ENCODE assay signal across 15 cellular contexts in the genomic region with DNA sequence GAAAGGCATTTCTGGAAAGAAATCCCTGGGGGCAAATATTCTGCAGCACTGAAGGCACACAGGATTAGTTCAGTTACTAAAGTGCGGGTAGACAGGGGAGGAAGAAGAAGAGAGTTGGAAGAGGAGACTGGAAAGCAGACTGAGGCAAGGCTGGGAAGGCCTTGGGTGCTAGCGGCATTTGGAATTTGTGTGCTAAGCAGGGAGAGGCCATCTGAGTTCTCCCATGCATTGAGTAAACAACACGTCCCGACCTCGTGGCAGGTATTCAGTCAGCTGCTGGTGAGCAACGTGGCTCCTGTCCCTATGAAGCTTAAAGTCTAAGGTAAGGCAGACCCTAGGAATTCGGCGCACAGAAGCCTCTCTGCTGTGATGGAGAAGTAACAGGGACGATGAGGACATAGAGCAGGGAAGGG. TPM values are rescaled to one million over a fixed set of nuclear protein-coding genes. Genes with fewer than 3 reads are reported as not detected.
DNase-seq lines count a peak whose midpoint lies in the region; ATAC-seq, FAIRE-seq and TF ChIP-seq lines count a peak whose summit lies in the region.
"Had no signal": no experiment of that assay in that cellular context is flagged by ENCODE, and none has a peak within 500 bp of the region (broad histone marks: within the 10 kb centered on the region; RNA-seq: fewer than 3 reads in every experiment).

No MANE protein-coding gene starts in this region.

- CTCF ChIA-PET in SK-N-SH (lab: Yijun Ruan, JAX): no interaction called here
- CTCF ChIA-PET in H1 (lab: Charles Lee; ENCODE audit: partially characterized antibody): interaction anchor here (1.2 to 1.5 kb wide), 2 partner anchors 9 to 13 kb away, joined by 3 read pairs; no protein-coding TSS in a partner anchor

- no peaks in the 10 kb centered on the region for H3K23me2 ChIP-seq in H1 (ENCODE audit: low read depth, low read length)

- H4K20me1 ChIP-seq in SK-N-SH (ENCODE audit: insufficient read depth): peaks cover 80% of the 10 kb centered on the region
- peaks cover 0 to 2% of the 10 kb centered on the region in 2 experiments for H4K20me1 ChIP-seq in H1 (replicated peaks in 1 of 2; ENCODE audit: control insufficient read depth in 1 of 2, insufficient read depth in 2 of 2, low read length in 2 of 2)
- no peaks in the 10 kb centered on the region for H4K20me1 ChIP-seq in neural progenitor cell (ENCODE audit: low read depth)

- H3K9ac ChIP-seq in SK-N-SH: no peak overlapping the region
- H3K9ac ChIP-seq in H1 (replicated peaks in 1 of 4; ENCODE audit: extremely low read depth in 1 of 4, low read depth in 3 of 4, low read length in 3 of 4): no peak overlapping the region
- H3K9ac ChIP-seq in mesenchymal stem cell (ENCODE audit: low read length): no peak overlapping the region
- H3K9ac ChIP-seq in neural progenitor cell: no peak overlapping the region

- H3K27me3 Mint-ChIP-seq in type B pancreatic cell (no peaks in the 10 kb centered on the region), neural progenitor cell (ENCODE audit: insufficient read depth, low read depth) (peaks cover 6% of the 10 kb centered on the region)
- H3K27me3 Mint-ChIP-seq: activated B cell treated with CpG ODN at 0.5 μM for 24 hours had no signal

- no peak overlapping the region for H3K56ac ChIP-seq in H1 (replicated peaks; ENCODE audit: insufficient read length, low read depth, low read length)

- H3K23ac ChIP-seq in H1 (ENCODE audit: insufficient read length) (no peak overlapping the region), mesenchymal stem cell (ENCODE audit: low read length in 2 of 2) (no peak overlapping the region)

- no peaks in the 10 kb centered on the region for H3K9me3 Mint-ChIP-seq in type B pancreatic cell
- no peaks in the 10 kb centered on the region for H3K9me3 Mint-ChIP-seq in neural progenitor cell
- H3K9me3 Mint-ChIP-seq: activated B cell treated with CpG ODN at 0.5 μM for 24 hours, neural crest cell had no signal

- peak overlapping the region; percentile 76 for H3K4me3 Mint-ChIP-seq in type B pancreatic cell
- H3K4me3 Mint-ChIP-seq in neural progenitor cell: no peak overlapping the region
- H3K4me3 Mint-ChIP-seq: activated B cell treated with CpG ODN at 0.5 μM for 24 hours, neural crest cell had no signal

- H3K27ac ChIP-seq in SK-N-SH (ENCODE audit: low read depth in 2 of 2, low read length in 1 of 2): no peak overlapping the region
- H3K27ac ChIP-seq in H1 (ENCODE audit: low read depth, low read length): no peak overlapping the region
- no peak overlapping the region for H3K27ac ChIP-seq in mesenchymal stem cell (ENCODE audit: low read length, poor library complexity, severe bottlenecking)
- H3K27ac ChIP-seq in neural progenitor cell: no peak overlapping the region

- H3K36me3 Mint-ChIP-seq in type B pancreatic cell (no peaks in the 10 kb centered on the region), neural progenitor cell (no peaks in the 10 kb centered on the region)

- no peak for TF ChIP-seq EP300 in SK-N-SH (IDR thresholded peaks at IDR 0.05; ENCODE audit: borderline replicate concordance in 1 of 2, low read depth in 1 of 2, low read length in 1 of 2)
- TF ChIP-seq EP300 in H1 (IDR thresholded peaks at IDR 0.05; ENCODE audit: borderline replicate concordance in 1 of 2, low read depth in 2 of 2, low read length in 2 of 2): no peak

- no peaks in the 10 kb centered on the region for H3K9me2 ChIP-seq in SK-N-SH

- H2BK120ac ChIP-seq in H1 (replicated peaks; ENCODE audit: low read depth, low read length) (no peak overlapping the region), mesenchymal stem cell (ENCODE audit: low read depth, low read length) (no peak overlapping the region)

- H3K27me3 ChIP-seq in SK-N-SH (ENCODE audit: insufficient read depth) (no peaks in the 10 kb centered on the region), H1 (replicated peaks in 1 of 4; ENCODE audit: control insufficient read depth in 3 of 4, extremely low read depth in 1 of 4, insufficient read depth in 3 of 4, low read length in 3 of 4) (no peaks in the 10 kb centered on the region; a peak in 1 of 7 replicates), mesenchymal stem cell (ENCODE audit: control insufficient read depth in 1 of 2, insufficient read depth in 1 of 2, low read length in 2 of 2) (no peaks in the 10 kb centered on the region), neural progenitor cell (no peaks in the 10 kb centered on the region)
- H3K27me3 ChIP-seq: spleen, tibial nerve had no signal

- peaks cover 39% of the 10 kb centered on the region for H3K4me1 Mint-ChIP-seq in type B pancreatic cell (ENCODE audit: unreplicated experiment)
- no peaks in the 10 kb centered on the region for H3K4me1 Mint-ChIP-seq in neural progenitor cell
- H3K4me1 Mint-ChIP-seq: neural crest cell had no signal

- no peak for TF ChIP-seq CTCF in SK-N-SH (IDR thresholded peaks at IDR 0.05)
- no peak for TF ChIP-seq CTCF in H1 (IDR thresholded peaks at IDR 0.05; ENCODE audit: control extremely low read depth in 1 of 3, insufficient read depth in 1 of 3, low read depth in 1 of 3, low read length in 3 of 3)
- TF ChIP-seq CTCF in type B pancreatic cell (conservative IDR thresholded peaks at IDR 0.05): no peak
- TF ChIP-seq CTCF in neural progenitor cell (IDR thresholded peaks at IDR 0.05): no peak

- H3F3A ChIP-seq in SK-N-SH (replicated peaks; ENCODE audit: insufficient read depth) (peaks cover 48% of the 10 kb centered on the region), neural progenitor cell (ENCODE audit: low read depth) (no peaks in the 10 kb centered on the region)

- H3K79me2 ChIP-seq in SK-N-SH (ENCODE audit: insufficient read depth) (peaks cover 99% of the 10 kb centered on the region), H1 (ENCODE audit: control insufficient read depth in 1 of 2, insufficient read depth in 2 of 2, low read length in 2 of 2) (no peaks in the 10 kb centered on the region), neural progenitor cell (ENCODE audit: low read depth) (no peaks in the 10 kb centered on the region)

- peak overlapping the region; percentile 46 for H4K91ac ChIP-seq in H1 (replicated peaks; ENCODE audit: insufficient read length, low read length)
- H4K91ac ChIP-seq in mesenchymal stem cell (ENCODE audit: low read length): no peak overlapping the region

- H2BK20ac ChIP-seq in H1 (ENCODE audit: low read length): 0 out of 2 replicates have a peak overlapping the region, but pooled peaks have one; percentile 48

- H3K4ac ChIP-seq in H1 (replicated peaks; ENCODE audit: insufficient read length, low read depth, low read length) (no peak overlapping the region), mesenchymal stem cell (ENCODE audit: low read depth in 1 of 2, low read length in 2 of 2) (no peak overlapping the region)

- H3K18ac ChIP-seq in H1 (ENCODE audit: extremely low read depth, low read length): no peak overlapping the region
- no peak overlapping the region for H3K18ac ChIP-seq in mesenchymal stem cell (ENCODE audit: low read depth in 1 of 2, low read length in 2 of 2)

- no peak for TF ChIP-seq POLR2A in H1 (IDR thresholded peaks at IDR 0.05; ENCODE audit: control extremely low read depth in 1 of 2, low read depth in 2 of 2, low read length in 2 of 2)

- no peak for TF ChIP-seq RAD21 in SK-N-SH (IDR thresholded peaks at IDR 0.05; ENCODE audit: low read length)
- no peak for TF ChIP-seq RAD21 in H1 (IDR thresholded peaks at IDR 0.05 in 1 of 2, conservative IDR thresholded peaks at IDR 0.05 in 1 of 2; ENCODE audit: low read depth in 2 of 2, low read length in 2 of 2)

- H3K27ac Mint-ChIP-seq in type B pancreatic cell: peak overlapping the region; percentile 94
- no peak overlapping the region for H3K27ac Mint-ChIP-seq in neural progenitor cell
- H3K27ac Mint-ChIP-seq: activated B cell treated with CpG ODN at 0.5 μM for 24 hours had no signal

- H3K14ac ChIP-seq in H1 (ENCODE audit: insufficient read length) (no peak overlapping the region), mesenchymal stem cell (ENCODE audit: low read length in 2 of 2) (no peak overlapping the region)

- H4K5ac ChIP-seq in H1 (ENCODE audit: insufficient read length, low read depth, low read length): no peak overlapping the region

- H2AK5ac ChIP-seq in H1 (ENCODE audit: low read depth, low read length) (no peak overlapping the region), mesenchymal stem cell (ENCODE audit: low read length, severe bottlenecking) (peak overlapping the region; percentile 84)

- ATAC-seq in SK-N-SH treated with all-trans-retinoic acid at 6 μM for 48 hours (no peak), GM18870 (IDR thresholded peaks at IDR 0.05; ENCODE audit: unreplicated experiment) (no peak)

- H3K9me3 ChIP-seq in SK-N-SH (no peaks in the 10 kb centered on the region), H1 (ENCODE audit: insufficient read depth in 2 of 2, low read depth in 1 of 2, low read length in 1 of 2) (no peaks in the 10 kb centered on the region), mesenchymal stem cell (ENCODE audit: control insufficient read depth, low read length) (no peaks in the 10 kb centered on the region), neural progenitor cell (ENCODE audit: low read depth) (no peaks in the 10 kb centered on the region)
- H3K9me3 ChIP-seq: spleen, tibial nerve had no signal

- H4K8ac ChIP-seq in H1 (ENCODE audit: extremely low read depth, insufficient read depth, low read length) (no peak overlapping the region), mesenchymal stem cell (ENCODE audit: low read length) (no peak overlapping the region)

- H2BK15ac ChIP-seq in H1 (ENCODE audit: low read length) (no peak overlapping the region; the same call in 1 of the 2 replicates), mesenchymal stem cell (ENCODE audit: low read depth, poor library complexity, severe bottlenecking) (no peak overlapping the region)

- peak overlapping the region; percentile 37; the same call in 1 of the 2 replicates for H3K4me2 ChIP-seq in SK-N-SH
- no peak overlapping the region for H3K4me2 ChIP-seq in H1 (ENCODE audit: insufficient read depth in 1 of 2, low read depth in 2 of 2, low read length in 2 of 2)
- H3K4me2 ChIP-seq in mesenchymal stem cell (ENCODE audit: low read length, poor library complexity, severe bottlenecking): no peak overlapping the region
- no peak overlapping the region for H3K4me2 ChIP-seq in neural progenitor cell

- POLR2A ChIA-PET in SK-N-SH (lab: Yijun Ruan, JAX) (no interaction called here), H1 (lab: Charles Lee; ENCODE audit: partially characterized antibody) (no interaction called here)

- no peak for FAIRE-seq in H1 (lab: Jason Lieb, UNC)
- FAIRE-seq: islet of Langerhans had no signal

- WGBS in SK-N-SH (ENCODE audit: low lambda C conversion rate): 96% methylated on average over 6 of the region's 9 CpGs
- WGBS in H1 (ENCODE audit: extremely low coverage in 1 of 2, insufficient coverage in 1 of 2, insufficient read length in 1 of 2, insufficient replicate concordance in 2 of 2, low coverage in 1 of 2, low lambda C conversion rate in 2 of 2, missing lambda C conversion rate in 1 of 2), 2 experiments: 89% methylated on average over 9 of the region's 9 CpGs; no CpG with 5 or more reads in 1 of the 2 experiments
- 89% methylated on average over 9 of the region's 9 CpGs for WGBS in mesenchymal stem cell

- H2BK5ac ChIP-seq in H1 (ENCODE audit: low read depth, low read length) (peak overlapping the region; percentile 71; the same call in 1 of the 2 replicates), mesenchymal stem cell (ENCODE audit: low read depth, low read length, poor library complexity, severe bottlenecking) (no peak overlapping the region)

- H3K79me1 ChIP-seq in H1 (ENCODE audit: low read depth, low read length) (no peaks in the 10 kb centered on the region), mesenchymal stem cell (replicated peaks; ENCODE audit: low read length, poor library complexity, severe bottlenecking) (peaks cover 24% of the 10 kb centered on the region)

- H3K36me3 ChIP-seq in SK-N-SH (replicated peaks in 1 of 2; ENCODE audit: control insufficient read depth in 1 of 2, insufficient read depth in 2 of 2, low read length in 1 of 2) (peaks cover 0 to 19% of the 10 kb centered on the region in 2 experiments), H1 (ENCODE audit: control insufficient read depth in 2 of 4, insufficient read depth in 4 of 4, low read length in 3 of 4) (no peaks in the 10 kb centered on the region), mesenchymal stem cell (ENCODE audit: control insufficient read depth in 1 of 2, insufficient read depth in 2 of 2, low read depth in 1 of 2, low read length in 2 of 2) (peaks cover 0 to 3% of the 10 kb centered on the region in 2 experiments), neural progenitor cell (no peaks in the 10 kb centered on the region)
- H3K36me3 ChIP-seq: spleen, tibial nerve had no signal

- peaks cover 3 to 80% of the 10 kb centered on the region in 2 experiments; a peak in 3 of 4 replicates for H3K4me1 ChIP-seq in SK-N-SH (ENCODE audit: control insufficient read depth in 1 of 2, insufficient read depth in 2 of 2, low read depth in 1 of 2, low read length in 1 of 2)
- H3K4me1 ChIP-seq in H1 (replicated peaks in 1 of 4; ENCODE audit: control insufficient read depth in 3 of 4, insufficient read depth in 4 of 4, low read length in 3 of 4): peaks cover 0 to 5% (median 2%) of the 10 kb centered on the region in 4 experiments; a peak in 3 of 7 replicates
- H3K4me1 ChIP-seq in mesenchymal stem cell (ENCODE audit: control insufficient read depth, insufficient read depth, low read depth, low read length): peaks cover 4% of the 10 kb centered on the region
- H3K4me1 ChIP-seq in neural progenitor cell: no peaks in the 10 kb centered on the region

- no peak overlapping the region for H3K4me3 ChIP-seq in SK-N-SH (ENCODE audit: low read depth in 2 of 2, low read length in 1 of 2)
- H3K4me3 ChIP-seq in H1 (ENCODE audit: extremely low read depth in 1 of 4, insufficient read depth in 2 of 4, low read depth in 3 of 4, low read length in 4 of 4): no peak overlapping the region
- no peak overlapping the region for H3K4me3 ChIP-seq in mesenchymal stem cell (ENCODE audit: insufficient read depth in 1 of 2, low read depth in 1 of 2, low read length in 2 of 2)
- no peak overlapping the region for H3K4me3 ChIP-seq in neural progenitor cell
- H3K4me3 ChIP-seq: spleen, tibial nerve had no signal

- H2BK12ac ChIP-seq in H1 (ENCODE audit: low read depth, low read length) (no peak overlapping the region), mesenchymal stem cell (ENCODE audit: low read length in 2 of 2) (no peak overlapping the region)

- DNase-seq in SK-N-SH (no peak), H1 (ENCODE audit: low read depth in 1 of 2, low spot score in 2 of 2) (no peak), mesenchymal stem cell (no peak), type B pancreatic cell (ENCODE audit: extremely low spot score, unreplicated experiment) (no peak), AG08395 (ENCODE audit: low spot score) (no peak), neural progenitor cell (ENCODE audit: low spot score) (no peak)
- DNase-seq: activated B cell treated with CpG ODN at 0.5 μM for 24 hours, COR-L47, NCI-H1930, spleen had no signal

- H2AFZ ChIP-seq in SK-N-SH (ENCODE audit: low read depth) (no peak overlapping the region), H1 (ENCODE audit: low read length) (no peak overlapping the region), mesenchymal stem cell (ENCODE audit: low read depth, low read length) (no peak overlapping the region), neural progenitor cell (replicated peaks) (no peak overlapping the region)

RNA-seq across cellular contexts. Expression of a gene that starts 30.7 kb away (rescaled TPM):
- polyA plus RNA-seq in SK-N-SH (2012; rRNA removed) (43.8 and 60.4 TPM in 2 replicates), H1 (2011; rRNA removed) (1.1 TPM in 2 replicates)
- polyA plus RNA-seq in SK-N-SH (2012; cell fraction: cytosol; rRNA removed): 52.8 and 56.2 TPM in 2 replicates
- polyA plus RNA-seq in SK-N-SH (2012; cell fraction: nucleus; rRNA removed): 38.6 and 73.5 TPM in 2 replicates
- 3.1 and 4.6 TPM in 2 replicates for total RNA-seq in H1 (2021; fragmentation: NEBNext Ultra II Directional; extraction: Animal tissue kit (Norgen Biotek cat#: 25700))
- polyA plus RNA-seq in H1 (2011; cell fraction: cytosol; rRNA removed): 1.2 TPM
- polyA plus RNA-seq in H1 (2011; cell fraction: nucleus; rRNA removed): 0.98 TPM
- polyA plus RNA-seq in H1 (2012, experiment 1 of 2): 1.2 to 2.2 TPM (median 1.6 TPM) in 4 replicates
- polyA plus RNA-seq in H1 (2012, experiment 2 of 2): 0.33 TPM
- 2.4 TPM for polyA plus RNA-seq in H1 (2013, experiment 1 of 2)
- polyA plus RNA-seq in H1 (2013, experiment 2 of 2): 3.0 TPM
- polyA minus RNA-seq in H1 (2011; rRNA and poly(A)+ RNA removed): 4.9 and 7.4 TPM in 2 replicates
- 1.9 TPM for polyA minus RNA-seq in H1 (2011; cell fraction: cytosol; rRNA and poly(A)+ RNA removed)
- 2.3 TPM for polyA minus RNA-seq in H1 (2011; cell fraction: nucleus; rRNA and poly(A)+ RNA removed)
- polyA plus RNA-seq in mesenchymal stem cell (2013, experiment 1 of 2): 4.3 TPM
- 4.2 TPM for polyA plus RNA-seq in mesenchymal stem cell (2013, experiment 2 of 2)
- total RNA-seq in type B pancreatic cell (ENCODE audit: low replicate concordance) (21.7 and 52.9 TPM in 2 replicates), neural progenitor cell (ENCODE audit: low replicate concordance) (0.03 and 0.15 TPM in 2 replicates)
